In the genomic region with DNA sequence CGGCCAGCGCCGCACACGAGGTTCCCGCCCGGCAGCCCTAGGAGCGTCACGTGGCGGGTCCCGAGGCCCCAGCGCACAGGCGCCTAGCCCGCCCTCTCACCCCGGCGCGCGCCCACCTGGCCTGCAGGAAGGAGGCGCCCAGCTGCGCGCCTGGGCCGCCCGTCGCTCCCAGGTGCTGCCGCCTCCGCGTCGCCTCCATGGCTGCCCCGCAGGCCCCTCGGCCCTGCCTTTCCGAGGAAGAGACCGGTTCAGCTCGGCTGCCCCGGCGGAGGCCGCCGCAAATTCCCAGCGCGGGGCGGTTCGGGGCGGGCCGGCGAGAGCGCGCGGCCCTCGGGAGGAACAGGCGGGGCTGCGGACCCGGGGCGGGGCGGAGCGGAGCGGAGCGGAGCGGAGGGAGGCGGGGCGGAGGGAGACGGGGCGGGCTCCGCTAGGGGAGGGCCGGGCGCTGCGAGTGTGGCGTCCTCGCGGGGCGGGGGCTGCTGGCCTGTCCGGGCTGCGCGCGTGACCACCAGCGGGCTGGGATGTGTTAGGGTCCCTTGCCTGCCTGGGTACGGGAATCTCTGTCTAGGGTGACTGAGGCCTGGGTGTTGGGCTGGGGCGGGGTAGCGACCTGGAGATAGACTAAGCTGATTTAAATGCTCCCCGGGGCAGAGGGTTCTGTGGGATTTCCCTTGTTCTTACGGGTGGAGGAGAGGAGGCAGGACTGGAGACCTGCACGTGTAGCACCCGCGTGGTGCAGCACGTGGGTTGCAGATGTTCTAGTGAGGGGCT, we compare ENCODE assay signal across 1 cellular context.
TF ChIP-seq lines count a peak whose summit lies in the region.

Gene CLN6 (minus strand): TSS at position 343 of the 771 bp plus-strand sequence. CDS start 144 bp downstream, at position 199.

TF ChIP-seq in K562, 482 proteins besides CTCF, POLR2A, EP300 and RAD21 (continued from another document):
- TF ChIP-seq ATF4 (CRISPR knock-in tag; IDR thresholded peaks at IDR 0.05) (no peak), ELF1 (tag; IDR thresholded peaks at IDR 0.05) (no peak), HSF4 (CRISPR knock-in tag; IDR thresholded peaks at IDR 0.05; ENCODE audit: borderline replicate concordance) (no peak), ZNF12 (CRISPR knock-in tag; IDR thresholded peaks at IDR 0.05) (no peak; the same call in 1 of the 2 replicates), ESRRA (IDR thresholded peaks at IDR 0.05; ENCODE audit: borderline replicate concordance, low read depth) (peak; percentile 14; the same call in 1 of the 2 replicates), NKRF (IDR thresholded peaks at IDR 0.05; ENCODE audit: borderline replicate concordance) (peak; percentile 97), POU5F1 (IDR thresholded peaks at IDR 0.05; ENCODE audit: borderline replicate concordance, low read depth, low read length, partially characterized antibody) (no peak)
- TF ChIP-seq, protein P1, sequence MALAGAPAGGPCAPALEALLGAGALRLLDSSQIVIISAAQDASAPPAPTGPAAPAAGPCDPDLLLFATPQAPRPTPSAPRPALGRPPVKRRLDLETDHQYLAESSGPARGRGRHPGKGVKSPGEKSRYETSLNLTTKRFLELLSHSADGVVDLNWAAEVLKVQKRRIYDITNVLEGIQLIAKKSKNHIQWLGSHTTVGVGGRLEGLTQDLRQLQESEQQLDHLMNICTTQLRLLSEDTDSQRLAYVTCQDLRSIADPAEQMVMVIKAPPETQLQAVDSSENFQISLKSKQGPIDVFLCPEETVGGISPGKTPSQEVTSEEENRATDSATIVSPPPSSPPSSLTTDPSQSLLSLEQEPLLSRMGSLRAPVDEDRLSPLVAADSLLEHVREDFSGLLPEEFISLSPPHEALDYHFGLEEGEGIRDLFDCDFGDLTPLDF (CRISPR knock-in tag; IDR thresholded peaks at IDR 0.05), result peak; percentile 92; the same call in 1 of the 2 replicates
